In genomic region chr3:139538733-139539132, GRCh38 we compare ENCODE assay signal across 9 cellular contexts. TPM values are rescaled to one million over a fixed set of nuclear protein-coding genes. Genes with fewer than 3 reads are reported as not detected.
DNase-seq lines count a peak whose midpoint lies in the region; ATAC-seq, FAIRE-seq and TF ChIP-seq lines count a peak whose summit lies in the region.
"Had no signal": no experiment of that assay in that cellular context is flagged by ENCODE, and none has a peak within 500 bp of the region (broad histone marks: within the 10 kb centered on the region; RNA-seq: fewer than 3 reads in every experiment).

No MANE protein-coding gene starts in this region.

- H3K27me3 ChIP-seq in endodermal cell (ENCODE audit: control insufficient read depth, insufficient read depth, low read length, poor library complexity, severe bottlenecking) (no peaks in the 10 kb centered on the region), HepG2 (ENCODE audit: control insufficient read depth in 1 of 2, insufficient read depth in 2 of 2, low read length in 2 of 2) (peaks cover 0 to 27% of the 10 kb centered on the region in 2 experiments; a peak in 3 of 5 replicates), stomach smooth muscle (ENCODE audit: control insufficient read depth in 1 of 2, insufficient read depth in 2 of 2, low read length in 2 of 2) (no peaks in the 10 kb centered on the region)

- H3K27me3 Mint-ChIP-seq in endodermal cell (ENCODE audit: insufficient read depth): peaks cover 14% of the 10 kb centered on the region
- peaks cover 47% of the 10 kb centered on the region for H3K27me3 Mint-ChIP-seq in activated CD4-positive, alpha-beta memory T cell treated with anti-CD3 and anti-CD28 coated beads, Interleukin-2, amount 10 ng/mL, durations not matched to agents 7 days and 5 days

- H4K20me1 ChIP-seq in HepG2 (ENCODE audit: insufficient read depth, low read length): no peaks in the 10 kb centered on the region

- H3K36me3 Mint-ChIP-seq in endodermal cell (ENCODE audit: low read depth): peaks cover 4% of the 10 kb centered on the region
- H3K36me3 Mint-ChIP-seq in activated CD4-positive, alpha-beta memory T cell treated with anti-CD3 and anti-CD28 coated beads, Interleukin-2, amount 10 ng/mL, durations not matched to agents 7 days and 5 days (ENCODE audit: low read depth): no peaks in the 10 kb centered on the region

- H3K27ac ChIP-seq in endodermal cell (ENCODE audit: low read depth, low read length): peak overlapping the region; percentile 95
- H3K27ac ChIP-seq in HepG2 (ENCODE audit: extremely low read length, insufficient read depth, low read length): no peak overlapping the region
- H3K27ac ChIP-seq in stomach smooth muscle (ENCODE audit: low read length): peak overlapping the region; percentile 55

- no peak for TF ChIP-seq CTCF in endodermal cell (conservative IDR thresholded peaks at IDR 0.05)
- no peak for TF ChIP-seq CTCF in HepG2 (CRISPR knock-in tag; IDR thresholded peaks at IDR 0.05)

- no peak for ATAC-seq in HepG2

- H3K9ac ChIP-seq in endodermal cell (ENCODE audit: extremely low read depth, low read length, poor library complexity, severe bottlenecking) (peak overlapping the region; percentile 92), HepG2 (ENCODE audit: insufficient read depth, low read depth, low read length) (no peak overlapping the region), stomach smooth muscle (ENCODE audit: low read length in 2 of 2) (peak overlapping the region in 1 of 2 donors; percentile 80)

- no peak for TF ChIP-seq POLR2A in HepG2 (IDR thresholded peaks at IDR 0.05; ENCODE audit: insufficient read depth in 1 of 2, low read depth in 2 of 2, low read length in 2 of 2)

- no peak for TF ChIP-seq RAD21 in HepG2 (CRISPR knock-in tag; IDR thresholded peaks at IDR 0.05)

- peak overlapping the region; percentile 92; the same call in 1 of the 2 replicates for H3K4me2 ChIP-seq in HepG2 (ENCODE audit: low read depth, low read length)

- H3K4me1 Mint-ChIP-seq in endodermal cell: peaks cover 39% of the 10 kb centered on the region
- H3K4me1 Mint-ChIP-seq in activated CD4-positive, alpha-beta memory T cell treated with anti-CD3 and anti-CD28 coated beads, Interleukin-2, amount 10 ng/mL, durations not matched to agents 7 days and 5 days: peaks cover 9% of the 10 kb centered on the region

- CTCF ChIA-PET in HepG2 (lab: Yijun Ruan, JAX; ENCODE audit: low intra/inter-chr PET ratio, low total read pairs): no interaction called here
- CTCF ChIA-PET in activated CD4-positive, alpha-beta memory T cell treated with anti-CD3 and anti-CD28 coated beads, Interleukin-2, amount 10 ng/mL, durations not matched to agents 7 days and 5 days (lab: Charles Lee): no interaction called here

- no peak for FAIRE-seq in HepG2 (lab: Jason Lieb, UNC)

- H3K27ac Mint-ChIP-seq in endodermal cell: no peak overlapping the region
- no peak overlapping the region for H3K27ac Mint-ChIP-seq in activated CD4-positive, alpha-beta memory T cell treated with anti-CD3 and anti-CD28 coated beads, Interleukin-2, amount 10 ng/mL, durations not matched to agents 7 days and 5 days
- H3K27ac Mint-ChIP-seq: activated T-helper 1 cell treated with anti-CD3 and anti-CD28 coated beads, Interleukin-12 subunit alpha, Interleukin-12 subunit beta, Interleukin-2, Interleukin-4 antibody, amounts not matched to agents 30 ng/mL and 10 ng/mL and 1 ng/mL, durations not matched to agents 14 hours and 24 hours and 36 hours had no signal

- no peaks in the 10 kb centered on the region for H3K79me2 ChIP-seq in HepG2 (ENCODE audit: insufficient read depth, low read length)

- WGBS in endodermal cell (ENCODE audit: insufficient coverage in 1 of 2, insufficient read length in 1 of 2), 2 experiments: 40 to 54% methylated on average over 9 to 21 of the region's 21 CpGs
- WGBS in HepG2 (ENCODE audit: low lambda C conversion rate): 81% methylated on average over 18 of the region's 21 CpGs

- H2AFZ ChIP-seq in HepG2 (ENCODE audit: low read length): no peak overlapping the region

- intact Hi-C loops in HepG2 (cut with micrococcal nuclease; ENCODE audit: unreplicated experiment): no loop called here

- H3K4me3 ChIP-seq in endodermal cell (ENCODE audit: low read length) (peak overlapping the region; percentile 87), HepG2 (replicated peaks in 1 of 3; ENCODE audit: insufficient read depth in 1 of 3, low read depth in 2 of 3, low read length in 3 of 3) (peak overlapping the region in 2 of 3 experiments; percentile 52 to 67; a peak in 2 of 6 replicates), stomach smooth muscle (ENCODE audit: low read length in 2 of 2) (peak overlapping the region; percentile 70 to 81)

- TSS peak; percentile 75 for BruUV-seq in HepG2 (replicated peaks; lab: Mats Ljungman, UMichigan)

- H3K36me3 ChIP-seq in endodermal cell (ENCODE audit: control insufficient read depth, insufficient read depth, low read length) (peaks cover 15% of the 10 kb centered on the region), HepG2 (replicated peaks in 1 of 2; ENCODE audit: control insufficient read depth in 1 of 2, insufficient read depth in 2 of 2, low read length in 2 of 2) (no peaks in the 10 kb centered on the region), stomach smooth muscle (ENCODE audit: control insufficient read depth in 2 of 2, insufficient read depth in 2 of 2, low read length in 2 of 2) (no peaks in the 10 kb centered on the region)

- in situ Hi-C loops in HepG2 (cut with HindIII; ENCODE audit: extremely low pct_ligation_motif_present, low pct_unique_long_range_greater_than_20kb): no loop called here

- DNase-seq in NCI-H69 (lab: John Stamatoyannopoulos, UW) (peak; percentile 73), endodermal cell (peak; percentile 72), HepG2 (ENCODE audit: low spot score) (no peak), middle frontal gyrus (ENCODE audit: extremely low spot score, low spot score) (no peak)
- no peak for DNase-seq in activated CD4-positive, alpha-beta memory T cell treated with anti-CD3 and anti-CD28 coated beads, Interleukin-2, amount 10 ng/mL, durations not matched to agents 7 days and 5 days
- no peak for DNase-seq in activated CD4-positive, alpha-beta T cell treated with anti-CD3 and anti-CD28 coated beads, Interleukin-2, amount 50 U/mL, for 4 hours
- DNase-seq in effector CD8-positive, alpha-beta T cell (lab: John Stamatoyannopoulos, UW): no peak

- no peaks in the 10 kb centered on the region for H3K9me3 Mint-ChIP-seq in endodermal cell
- no peaks in the 10 kb centered on the region for H3K9me3 Mint-ChIP-seq in activated CD4-positive, alpha-beta memory T cell treated with anti-CD3 and anti-CD28 coated beads, Interleukin-2, amount 10 ng/mL, durations not matched to agents 7 days and 5 days
- H3K9me3 Mint-ChIP-seq: activated T-helper 1 cell treated with anti-CD3 and anti-CD28 coated beads, Interleukin-12 subunit alpha, Interleukin-12 subunit beta, Interleukin-2, Interleukin-4 antibody, amounts not matched to agents 30 ng/mL and 10 ng/mL and 1 ng/mL, durations not matched to agents 14 hours and 24 hours and 36 hours had no signal

- peak overlapping the region; percentile 75 for H3K4me3 Mint-ChIP-seq in endodermal cell
- no peak overlapping the region for H3K4me3 Mint-ChIP-seq in activated CD4-positive, alpha-beta memory T cell treated with anti-CD3 and anti-CD28 coated beads, Interleukin-2, amount 10 ng/mL, durations not matched to agents 7 days and 5 days
- H3K4me3 Mint-ChIP-seq: activated T-helper 1 cell treated with anti-CD3 and anti-CD28 coated beads, Interleukin-12 subunit alpha, Interleukin-12 subunit beta, Interleukin-2, Interleukin-4 antibody, amounts not matched to agents 30 ng/mL and 10 ng/mL and 1 ng/mL, durations not matched to agents 14 hours and 24 hours and 36 hours had no signal

- TF ChIP-seq EP300 in HepG2 (IDR thresholded peaks at IDR 0.05; ENCODE audit: low read depth in 2 of 2, low read length in 2 of 2): no peak
- TF ChIP-seq EP300 in HepG2 (CRISPR knock-in tag; IDR thresholded peaks at IDR 0.05; ENCODE audit: borderline replicate concordance): no peak

- H3K4me1 ChIP-seq in endodermal cell (ENCODE audit: control insufficient read depth, insufficient read depth, low read length) (peaks cover 13% of the 10 kb centered on the region), HepG2 (ENCODE audit: insufficient read depth, low read length) (peaks cover 36% of the 10 kb centered on the region), stomach smooth muscle (ENCODE audit: control insufficient read depth, insufficient read depth, low read length) (peaks cover 56% of the 10 kb centered on the region)

- H3K9me3 ChIP-seq in endodermal cell (ENCODE audit: control insufficient read depth, low read length): no peaks in the 10 kb centered on the region
- no peaks in the 10 kb centered on the region for H3K9me3 ChIP-seq in HepG2 (ENCODE audit: low read length)
- no peaks in the 10 kb centered on the region for H3K9me3 ChIP-seq in stomach smooth muscle (ENCODE audit: control insufficient read depth in 2 of 2, low read length in 2 of 2)

- POLR2A ChIA-PET in HepG2 (lab: Yijun Ruan, JAX): no interaction called here
- POLR2A ChIA-PET in activated CD4-positive, alpha-beta memory T cell treated with anti-CD3 and anti-CD28 coated beads, Interleukin-2, amount 10 ng/mL, durations not matched to agents 7 days and 5 days (lab: Charles Lee): no interaction called here

RNA-seq across cellular contexts. Expression of gene RBP1, which starts 0.8 kb away (rescaled TPM):
- total RNA-seq in endodermal cell (10 to 100 TPM; 77.9 to 80.6 TPM), HepG2 (2016; rRNA removed; fragmentation: Illumina TruSeq; extraction: Trizol) (6.4 and 8.9 TPM in 2 replicates)
- 125 TPM for polyA plus RNA-seq in endodermal cell (2013, experiment 1 of 2)
- 133 TPM for polyA plus RNA-seq in endodermal cell (2013, experiment 2 of 2)
- total RNA-seq in HepG2 (2016; cell fraction: cytosol; rRNA removed; fragmentation: Illumina TruSeq; extraction: Trizol; ENCODE audit: low read depth): 3.8 and 9.5 TPM in 2 replicates
- total RNA-seq in HepG2 (2016; cell fraction: insoluble cytoplasmic fraction; rRNA removed; fragmentation: Illumina TruSeq; extraction: Trizol): 8.6 and 10.6 TPM in 2 replicates
- 5.6 and 7.7 TPM in 2 replicates for total RNA-seq in HepG2 (2016; cell fraction: membrane; rRNA removed; fragmentation: Illumina TruSeq; extraction: Trizol)
- 3.0 and 4.3 TPM in 2 replicates for total RNA-seq in HepG2 (2016; cell fraction: nucleus; rRNA removed; fragmentation: Illumina TruSeq; extraction: Trizol)
- polyA plus RNA-seq in HepG2 (2011; rRNA removed): 12.6 and 16.9 TPM in 2 replicates
- 19.5 and 23.3 TPM in 2 replicates for polyA plus RNA-seq in HepG2 (2011; cell fraction: cytosol; rRNA removed)
- polyA plus RNA-seq in HepG2 (2011; cell fraction: nucleus; rRNA removed): 9.2 and 9.7 TPM in 2 replicates
- 3.9 and 9.2 TPM in 2 replicates for polyA plus RNA-seq in HepG2 (2012)
- 11.2 and 14.3 TPM in 2 replicates for polyA plus RNA-seq in HepG2 (2016; cell fraction: cytosol; fragmentation: Illumina TruSeq; extraction: Trizol; ENCODE audit: low read depth)
- polyA plus RNA-seq in HepG2 (2016; cell fraction: insoluble cytoplasmic fraction; fragmentation: Illumina TruSeq; extraction: Trizol; ENCODE audit: low read depth): 19.1 and 19.5 TPM in 2 replicates
- 9.2 and 11.0 TPM in 2 replicates for polyA plus RNA-seq in HepG2 (2016; cell fraction: membrane; fragmentation: Illumina TruSeq; extraction: Trizol; ENCODE audit: low read depth)
- 9.2 and 17.6 TPM in 2 replicates for polyA plus RNA-seq in HepG2 (2016; cell fraction: nucleus; fragmentation: Illumina TruSeq; extraction: Trizol; ENCODE audit: insufficient read depth, low read depth)
- 12.3 TPM in 1 of 2 replicates, not detected in the other for polyA minus RNA-seq in HepG2 (2011; rRNA and poly(A)+ RNA removed; ENCODE audit: low replicate concordance)
- 1.9 and 4.5 TPM in 2 replicates for polyA minus RNA-seq in HepG2 (2011; cell fraction: cytosol; rRNA and poly(A)+ RNA removed)
- 3.9 and 6.0 TPM in 2 replicates for polyA minus RNA-seq in HepG2 (2011; cell fraction: nucleus; rRNA and poly(A)+ RNA removed)
- total RNA-seq in activated CD4-positive, alpha-beta memory T cell treated with anti-CD3 and anti-CD28 coated beads, Interleukin-2, amount 10 ng/mL, durations not matched to agents 7 days and 5 days: not detected
- total RNA-seq: activated T-helper 1 cell treated with anti-CD3 and anti-CD28 coated beads, Interleukin-12 subunit alpha, Interleukin-12 subunit beta, Interleukin-2, Interleukin-4 antibody, amounts not matched to agents 30 ng/mL and 10 ng/mL and 1 ng/mL, durations not matched to agents 14 hours and 24 hours and 36 hours had no signal

Comparison
In these comparisons a context has a peak if more than half of its experiments do, and no peak if none do; other contexts are left out.
1. DNase-seq: peak in NCI-H69 (single experiment) and endodermal cell (single experiment); none in HepG2 (single experiment), activated CD4-positive, alpha-beta memory T cell treated with anti-CD3 and anti-CD28 coated beads, Interleukin-2, amount 10 ng/mL, durations not matched to agents 7 days and 5 days (single experiment), activated CD4-positive, alpha-beta T cell treated with anti-CD3 and anti-CD28 coated beads, Interleukin-2, amount 50 U/mL, for 4 hours (0 of 2), effector CD8-positive, alpha-beta T cell (single experiment) and middle frontal gyrus (single experiment).
2. RNA of gene RBP1, which starts 0.8 kb away (total RNA-seq): 77.9 to 80.6 TPM in endodermal cell; 3.0 to 10.6 TPM in HepG2 and not detected in activated CD4-positive, alpha-beta memory T cell treated with anti-CD3 and anti-CD28 coated beads, Interleukin-2, amount 10 ng/mL, durations not matched to agents 7 days and 5 days; every median in the first group is over 4 times any median in the second.
3. Peak in every context shown above with its lines, with median percentiles within 50 percentile points of each other: H3K4me3 ChIP-seq.